Comparison of ENCODE assay signal across 12 cellular contexts in genomic region chr7:134885967-134886352, GRCh38.
DNase-seq lines count a peak whose midpoint lies in the region; ATAC-seq and TF ChIP-seq lines count a peak whose summit lies in the region.
"Had no signal": no experiment of that assay in that cellular context is flagged by ENCODE, and none has a peak within 500 bp of the region (broad histone marks: within the 10 kb centered on the region; RNA-seq: fewer than 3 reads in every experiment).

No MANE protein-coding gene starts in this region.

- no peaks in the 10 kb centered on the region for H3K36me3 Mint-ChIP-seq in activated naive CD8-positive, alpha-beta T cell treated with anti-CD3 and anti-CD28 coated beads for 36 hours
- H3K36me3 Mint-ChIP-seq in activated naive CD8-positive, alpha-beta T cell treated with anti-CD3 and anti-CD28 coated beads, Interleukin-2, amount 50 U/mL, for 24 hours (ENCODE audit: low read depth) = no peaks in the 10 kb centered on the region
- no peaks in the 10 kb centered on the region for H3K36me3 Mint-ChIP-seq in natural killer cell
- H3K36me3 Mint-ChIP-seq: CD8-positive, alpha-beta memory T cell had no signal

- WGBS in mammary epithelial cell (ENCODE audit: low coverage, missing lambda C conversion rate) = 35% methylated on average over 1 of the region's 1 CpG

- peak overlapping the region; percentile 48 for H3K9ac ChIP-seq in mammary epithelial cell (ENCODE audit: insufficient read depth, low read length)

- peak overlapping the region; percentile 48 for H3K4me2 ChIP-seq in mammary epithelial cell (ENCODE audit: insufficient read depth, low read depth, low read length)

- no peaks in the 10 kb centered on the region for H3K9me3 ChIP-seq in mammary epithelial cell (replicated peaks; ENCODE audit: insufficient read depth, low read length)

- H3K27me3 Mint-ChIP-seq in activated naive CD8-positive, alpha-beta T cell treated with anti-CD3 and anti-CD28 coated beads for 36 hours = peaks cover under 1% of the 10 kb centered on the region
- H3K27me3 Mint-ChIP-seq in activated naive CD8-positive, alpha-beta T cell treated with anti-CD3 and anti-CD28 coated beads, Interleukin-2, amount 50 U/mL, for 24 hours = peaks cover under 1% of the 10 kb centered on the region
- peaks cover 2 to 7% of the 10 kb centered on the region in 2 donors for H3K27me3 Mint-ChIP-seq in natural killer cell (ENCODE audit: low read depth in 2 of 2)

- dilution Hi-C loops in mammary epithelial cell (cut with HindIII; ENCODE audit: low sequenced_read_pairs) = no loop called here

- peaks cover 13% of the 10 kb centered on the region for H3K79me2 ChIP-seq in mammary epithelial cell (ENCODE audit: insufficient read depth, low read length)

- TF ChIP-seq CTCF in mammary epithelial cell (conservative IDR thresholded peaks at IDR 0.05 in 1 of 2, IDR thresholded peaks at IDR 0.05 in 1 of 2; ENCODE audit: extremely low read depth in 1 of 2, insufficient read depth in 1 of 2, low read depth in 1 of 2, low read length in 2 of 2) = no peak
- no peak for TF ChIP-seq CTCF in natural killer cell (IDR thresholded peaks at IDR 0.05)

- DNase-seq in activated naive CD8-positive, alpha-beta T cell treated with anti-CD3 and anti-CD28 coated beads for 36 hours = no peak
- DNase-seq in activated naive CD8-positive, alpha-beta T cell treated with anti-CD3 and anti-CD28 coated beads, Interleukin-2, amount 50 U/mL, for 24 hours = no peak
- peak; percentile 72 for DNase-seq in mammary epithelial cell
- DNase-seq in lung microvascular endothelial cell (ENCODE audit: low read depth in 2 of 2) = peak; percentile 33 to 65
- no peak for DNase-seq in HK-2 (ENCODE audit: unreplicated experiment)
- DNase-seq in natural killer cell = no peak
- DNase-seq in foreskin melanocyte = no peak
- no peak for DNase-seq in NCI-H69 (lab: John Stamatoyannopoulos, UW)
- DNase-seq: CD8-positive, alpha-beta memory T cell; H7; NCI-H2171 treated with DMSO at 0.1 percent for 48 hours had no signal

- intact Hi-C loops in mammary epithelial cell (cut with micrococcal nuclease) = no loop called here
- intact Hi-C loops in natural killer cell (cut with micrococcal nuclease) = no loop called here

- H3K27me3 ChIP-seq in mammary epithelial cell (ENCODE audit: insufficient read depth, low read length) = no peaks in the 10 kb centered on the region

- peaks cover 32% of the 10 kb centered on the region for H3K4me1 ChIP-seq in mammary epithelial cell (ENCODE audit: insufficient read depth, low read length)

- peaks cover 3% of the 10 kb centered on the region for H3K36me3 ChIP-seq in mammary epithelial cell (ENCODE audit: insufficient read depth, low read length)

- ATAC-seq in activated naive CD8-positive, alpha-beta T cell treated with anti-CD3 and anti-CD28 coated beads, Interleukin-2, amount 50 U/mL, for 24 hours = no peak
- ATAC-seq in natural killer cell = no peak

- peak overlapping the region; percentile 62 for H3K27ac ChIP-seq in mammary epithelial cell (ENCODE audit: insufficient read depth, low read depth, low read length)

- H2AFZ ChIP-seq in mammary epithelial cell (ENCODE audit: low read depth, low read length) = peak overlapping the region; percentile 20

- in situ Hi-C loops in mammary epithelial cell (cut with MboI; ENCODE audit: low sequenced_read_pairs in 2 of 2) = no loop called here

- CTCF ChIA-PET in mammary epithelial cell (lab: Charles Lee; ENCODE audit: low non-redundant PET) = no interaction called here

- peak overlapping the region; percentile 49 for H3K27ac Mint-ChIP-seq in activated naive CD8-positive, alpha-beta T cell treated with anti-CD3 and anti-CD28 coated beads for 36 hours
- no peak overlapping the region for H3K27ac Mint-ChIP-seq in activated naive CD8-positive, alpha-beta T cell treated with anti-CD3 and anti-CD28 coated beads, Interleukin-2, amount 50 U/mL, for 24 hours
- no peak overlapping the region for H3K27ac Mint-ChIP-seq in natural killer cell
- H3K27ac Mint-ChIP-seq: activated T-helper 2 cell treated with anti-CD3 and anti-CD28 coated beads, Interferon-gamma antibody, Interleukin-2, Interleukin-4, amounts not matched to agents 10 μg/mL and 5 μg/mL and 100 μg/mL, durations not matched to agents 14 hours and 24 hours and 36 hours had no signal

- H3K4me3 ChIP-seq in mammary epithelial cell (replicated peaks in 1 of 3; ENCODE audit: insufficient read depth in 1 of 3, low read depth in 2 of 3, low read length in 3 of 3) = no peak overlapping the region

- BruUV-seq in mammary epithelial cell (replicated peaks; lab: Mats Ljungman, UMichigan) = no TSS peak

- H3K4me1 Mint-ChIP-seq in activated naive CD8-positive, alpha-beta T cell treated with anti-CD3 and anti-CD28 coated beads for 36 hours = peaks cover 20% of the 10 kb centered on the region
- peaks cover 16% of the 10 kb centered on the region for H3K4me1 Mint-ChIP-seq in activated naive CD8-positive, alpha-beta T cell treated with anti-CD3 and anti-CD28 coated beads, Interleukin-2, amount 50 U/mL, for 24 hours
- H3K4me1 Mint-ChIP-seq in natural killer cell = no peaks in the 10 kb centered on the region
- H3K4me1 Mint-ChIP-seq: CD8-positive, alpha-beta memory T cell had no signal

- H3K4me3 Mint-ChIP-seq in activated naive CD8-positive, alpha-beta T cell treated with anti-CD3 and anti-CD28 coated beads for 36 hours = no peak overlapping the region
- H3K4me3 Mint-ChIP-seq in activated naive CD8-positive, alpha-beta T cell treated with anti-CD3 and anti-CD28 coated beads, Interleukin-2, amount 50 U/mL, for 24 hours = no peak overlapping the region
- no peak overlapping the region for H3K4me3 Mint-ChIP-seq in natural killer cell
- H3K4me3 Mint-ChIP-seq: CD8-positive, alpha-beta memory T cell had no signal

- H4K20me1 ChIP-seq in mammary epithelial cell (ENCODE audit: insufficient read depth, low read length) = no peaks in the 10 kb centered on the region

- no peaks in the 10 kb centered on the region for H3K9me3 Mint-ChIP-seq in activated naive CD8-positive, alpha-beta T cell treated with anti-CD3 and anti-CD28 coated beads for 36 hours
- no peaks in the 10 kb centered on the region for H3K9me3 Mint-ChIP-seq in activated naive CD8-positive, alpha-beta T cell treated with anti-CD3 and anti-CD28 coated beads, Interleukin-2, amount 50 U/mL, for 24 hours
- H3K9me3 Mint-ChIP-seq in natural killer cell = no peaks in the 10 kb centered on the region
- H3K9me3 Mint-ChIP-seq: activated T-helper 2 cell treated with anti-CD3 and anti-CD28 coated beads, Interferon-gamma antibody, Interleukin-2, Interleukin-4, amounts not matched to agents 10 μg/mL and 5 μg/mL and 100 μg/mL, durations not matched to agents 14 hours and 24 hours and 36 hours; CD8-positive, alpha-beta memory T cell had no signal

Comparison
In these comparisons a context has a peak if more than half of its experiments do, and no peak if none do; other contexts are left out.
1. DNase-seq: peak in mammary epithelial cell (single experiment) and lung microvascular endothelial cell (2 of 2); none in activated naive CD8-positive, alpha-beta T cell treated with anti-CD3 and anti-CD28 coated beads for 36 hours (single experiment), activated naive CD8-positive, alpha-beta T cell treated with anti-CD3 and anti-CD28 coated beads, Interleukin-2, amount 50 U/mL, for 24 hours (single experiment), HK-2 (single experiment), natural killer cell (single experiment), foreskin melanocyte (single experiment) and NCI-H69 (single experiment).